In the genomic region with DNA sequence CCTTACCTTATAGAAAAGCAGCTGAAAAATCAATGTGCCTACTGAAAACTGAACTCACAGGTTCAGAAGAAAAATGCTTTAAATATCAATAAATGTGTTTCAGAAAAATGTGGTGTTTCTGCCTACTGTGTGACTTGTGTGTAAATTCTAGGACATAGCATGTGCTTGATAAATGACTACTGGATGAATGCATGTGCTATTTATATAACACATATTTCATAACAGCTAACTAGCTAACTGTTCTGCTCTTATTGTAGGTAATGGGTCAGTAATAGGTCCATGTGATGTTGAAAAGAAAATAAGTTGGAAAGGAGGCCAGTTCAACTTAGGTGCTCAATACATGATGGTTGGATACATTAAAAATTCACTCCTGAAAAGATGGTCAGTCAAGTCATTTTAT, we compare ENCODE assay signal across 1 cellular context.
A peak's percentile ranks its signal among the peaks of the same experiment; 100 is the strongest.
TF ChIP-seq lines count a peak whose summit lies in the region.

No MANE protein-coding gene starts in this region.

TF ChIP-seq in HepG2, 621 proteins besides CTCF, POLR2A, EP300 and RAD21:
- TF ChIP-seq STAT5B (CRISPR knock-in tag; IDR thresholded peaks at IDR 0.05), result no peak
- TF ChIP-seq, protein P1, sequence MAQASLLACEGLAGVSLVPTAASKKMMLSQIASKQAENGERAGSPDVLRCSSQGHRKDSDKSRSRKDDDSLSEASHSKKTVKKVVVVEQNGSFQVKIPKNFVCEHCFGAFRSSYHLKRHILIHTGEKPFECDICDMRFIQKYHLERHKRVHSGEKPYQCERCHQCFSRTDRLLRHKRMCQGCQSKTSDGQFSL (CRISPR knock-in tag; IDR thresholded peaks at IDR 0.05), result no peak
- TF ChIP-seq, protein P2, sequence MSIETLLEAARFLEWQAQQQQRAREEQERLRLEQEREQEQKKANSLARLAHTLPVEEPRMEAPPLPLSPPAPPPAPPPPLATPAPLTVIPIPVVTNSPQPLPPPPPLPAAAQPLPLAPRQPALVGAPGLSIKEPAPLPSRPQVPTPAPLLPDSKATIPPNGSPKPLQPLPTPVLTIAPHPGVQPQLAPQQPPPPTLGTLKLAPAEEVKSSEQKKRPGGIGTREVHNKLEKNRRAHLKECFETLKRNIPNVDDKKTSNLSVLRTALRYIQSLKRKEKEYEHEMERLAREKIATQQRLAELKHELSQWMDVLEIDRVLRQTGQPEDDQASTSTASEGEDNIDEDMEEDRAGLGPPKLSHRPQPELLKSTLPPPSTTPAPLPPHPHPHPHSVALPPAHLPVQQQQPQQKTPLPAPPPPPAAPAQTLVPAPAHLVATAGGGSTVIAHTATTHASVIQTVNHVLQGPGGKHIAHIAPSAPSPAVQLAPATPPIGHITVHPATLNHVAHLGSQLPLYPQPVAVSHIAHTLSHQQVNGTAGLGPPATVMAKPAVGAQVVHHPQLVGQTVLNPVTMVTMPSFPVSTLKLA (IDR thresholded peaks at IDR 0.05), result peak; percentile 81
